Comparison of ENCODE assay signal across 23 cellular contexts in the genomic region with DNA sequence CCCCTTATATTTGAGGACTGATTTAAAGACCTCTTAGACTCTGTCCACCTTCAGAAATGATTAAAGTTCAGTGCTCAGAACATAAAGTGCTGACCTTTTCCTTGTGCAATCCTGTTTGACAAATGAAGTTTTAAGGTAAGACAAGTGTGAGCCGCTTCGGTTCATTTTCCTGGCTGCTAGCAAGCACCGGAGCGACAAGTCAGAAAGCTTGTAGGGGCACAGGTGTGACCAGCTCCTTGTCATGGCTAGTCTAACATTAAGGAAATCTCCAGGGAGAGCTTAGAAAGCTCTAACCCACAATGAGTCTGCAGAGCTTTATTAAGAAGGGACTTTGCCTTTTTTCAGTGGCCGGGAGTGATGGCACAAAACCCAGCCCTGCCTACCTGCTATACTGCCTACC. TPM values are rescaled to one million over a fixed set of nuclear protein-coding genes. Genes with fewer than 3 reads are reported as not detected.
"Had no signal": no experiment of that assay in that cellular context is flagged by ENCODE, and none has a peak within 500 bp of the region (broad histone marks: within the 10 kb centered on the region; RNA-seq: fewer than 3 reads in every experiment).

No MANE protein-coding gene starts in this region.

- H3K27ac ChIP-seq: breast epithelium, dorsolateral prefrontal cortex, parathyroid adenoma, stomach, suprapubic skin, transverse colon had no signal

- DNase-seq: activated B cell treated with CpG ODN at 0.5 μM for 24 hours; activated CD4-positive, alpha-beta T cell treated with anti-CD3 and anti-CD28 coated beads for 4 hours; activated CD4-positive, alpha-beta T cell treated with anti-CD3 and anti-CD28 coated beads, Interleukin-2, amount 50 U/mL, for 48 hours; activated naive CD4-positive, alpha-beta T cell treated with anti-CD3 and anti-CD28 coated beads for 36 hours; activated naive CD8-positive, alpha-beta T cell treated with anti-CD3 and anti-CD28 coated beads, Interleukin-2, amount 10 ng/mL, durations not matched to agents 7 days and 5 days; activated T-cell treated with anti-CD3 and anti-CD28 coated beads, Interleukin-2, amount 50 U/mL, for 48 hours; amniotic stem cell; dorsolateral prefrontal cortex; foreskin fibroblast; immature natural killer cell; midbrain; nucleus accumbens; stimulated activated CD4-positive, alpha-beta T cell treated with anti-CD3 and anti-CD28 coated beads, Interleukin-15, amount 100 ng/mL, for 24 hours; stomach; T-helper 1 cell; transverse colon had no signal

- H3K27me3 Mint-ChIP-seq: central memory CD8-positive, alpha-beta T cell; natural killer cell treated with Interleukin-12 subunit alpha and Interleukin-12 subunit beta and Interleukin-15 and Interleukin-18, amount 100 ng/mL, for 72 hours had no signal

- H3K9me3 Mint-ChIP-seq: activated B cell treated with CpG ODN at 0.5 μM for 24 hours; activated naive CD4-positive, alpha-beta T cell treated with anti-CD3 and anti-CD28 coated beads for 36 hours; activated naive CD8-positive, alpha-beta T cell treated with anti-CD3 and anti-CD28 coated beads, Interleukin-2, amount 10 ng/mL, durations not matched to agents 7 days and 5 days; natural killer cell treated with Interleukin-12 subunit alpha and Interleukin-12 subunit beta and Interleukin-15 and Interleukin-18, amount 100 ng/mL, for 72 hours; stimulated activated memory B cell treated with anti-CD40 and anti-IgM and Interleukin-4, amounts not matched to agents 10 μg/mL and 1 μg/mL and 100 μg/mL, for 72 hours had no signal

- H3K4me1 ChIP-seq: parathyroid adenoma had no signal

- H3K9me3 ChIP-seq: breast epithelium, stomach, suprapubic skin, transverse colon had no signal

- H3K36me3 Mint-ChIP-seq: activated naive CD8-positive, alpha-beta T cell treated with anti-CD3 and anti-CD28 coated beads, Interleukin-2, amount 10 ng/mL, durations not matched to agents 7 days and 5 days; immature natural killer cell; natural killer cell treated with Interleukin-12 subunit alpha and Interleukin-12 subunit beta and Interleukin-15 and Interleukin-18, amount 100 ng/mL, for 72 hours; stimulated activated memory B cell treated with anti-CD40 and anti-IgM and Interleukin-4, amounts not matched to agents 10 μg/mL and 1 μg/mL and 100 μg/mL, for 72 hours had no signal

- H3K4me3 ChIP-seq: breast epithelium, dorsolateral prefrontal cortex, smooth muscle cell, stomach, suprapubic skin, transverse colon had no signal

- H2AFZ ChIP-seq: parathyroid adenoma had no signal

- H3K27me3 ChIP-seq: breast epithelium, suprapubic skin, transverse colon had no signal

- H3K4me1 Mint-ChIP-seq: activated B cell treated with CpG ODN at 0.5 μM for 24 hours; activated naive CD8-positive, alpha-beta T cell treated with anti-CD3 and anti-CD28 coated beads, Interleukin-2, amount 10 ng/mL, durations not matched to agents 7 days and 5 days; central memory CD8-positive, alpha-beta T cell; immature natural killer cell; stimulated activated memory B cell treated with anti-CD40 and anti-IgM and Interleukin-4, amounts not matched to agents 10 μg/mL and 1 μg/mL and 100 μg/mL, for 72 hours had no signal

- H3K36me3 ChIP-seq: breast epithelium, stomach, suprapubic skin, transverse colon had no signal

- H3K27ac Mint-ChIP-seq: activated B cell treated with CpG ODN at 0.5 μM for 24 hours; activated naive CD4-positive, alpha-beta T cell treated with anti-CD3 and anti-CD28 coated beads for 36 hours; activated naive CD8-positive, alpha-beta T cell treated with anti-CD3 and anti-CD28 coated beads, Interleukin-2, amount 10 ng/mL, durations not matched to agents 7 days and 5 days; immature natural killer cell; natural killer cell treated with Interleukin-12 subunit alpha and Interleukin-12 subunit beta and Interleukin-15 and Interleukin-18, amount 100 ng/mL, for 72 hours; stimulated activated memory B cell treated with anti-CD40 and anti-IgM and Interleukin-4, amounts not matched to agents 10 μg/mL and 1 μg/mL and 100 μg/mL, for 72 hours had no signal

- H3K4me3 Mint-ChIP-seq: activated B cell treated with CpG ODN at 0.5 μM for 24 hours; activated naive CD4-positive, alpha-beta T cell treated with anti-CD3 and anti-CD28 coated beads for 36 hours; activated naive CD8-positive, alpha-beta T cell treated with anti-CD3 and anti-CD28 coated beads, Interleukin-2, amount 10 ng/mL, durations not matched to agents 7 days and 5 days; central memory CD8-positive, alpha-beta T cell; immature natural killer cell; natural killer cell treated with Interleukin-12 subunit alpha and Interleukin-12 subunit beta and Interleukin-15 and Interleukin-18, amount 100 ng/mL, for 72 hours; stimulated activated memory B cell treated with anti-CD40 and anti-IgM and Interleukin-4, amounts not matched to agents 10 μg/mL and 1 μg/mL and 100 μg/mL, for 72 hours had no signal

- H3K79me2 ChIP-seq: parathyroid adenoma had no signal

- H3K9ac ChIP-seq: parathyroid adenoma had no signal

- H3K4me2 ChIP-seq: smooth muscle cell had no signal

RNA-seq across cellular contexts. Expression of a gene that starts 2.3 kb away (rescaled TPM):
- total RNA-seq: activated B cell treated with CpG ODN at 0.5 μM for 24 hours; activated naive CD4-positive, alpha-beta T cell treated with anti-CD3 and anti-CD28 coated beads for 36 hours; activated naive CD8-positive, alpha-beta T cell treated with anti-CD3 and anti-CD28 coated beads, Interleukin-2, amount 10 ng/mL, durations not matched to agents 7 days and 5 days; natural killer cell treated with Interleukin-12 subunit alpha and Interleukin-12 subunit beta and Interleukin-15 and Interleukin-18, amount 100 ng/mL, for 72 hours had no signal
